In the genomic region with DNA sequence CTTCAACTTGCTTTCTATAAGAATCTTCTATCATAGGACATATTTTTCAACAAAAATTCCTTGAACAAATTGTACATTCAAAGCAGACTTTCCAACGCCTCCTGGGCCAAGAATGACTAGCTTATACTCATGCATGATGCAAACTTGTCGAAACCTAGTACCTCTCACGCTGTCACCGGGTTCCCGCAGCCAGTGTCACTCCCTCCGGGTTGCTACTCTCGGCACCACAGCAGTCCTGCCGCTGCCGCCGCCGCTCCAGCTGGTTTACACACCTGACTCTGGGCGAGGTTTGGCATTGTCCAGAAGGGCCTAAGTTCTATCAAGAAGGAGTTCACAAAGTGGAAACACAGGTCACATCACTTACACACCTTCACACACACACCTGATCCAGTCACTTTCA, we compare ENCODE assay signal across 30 cellular contexts.
"Had no signal": no experiment of that assay in that cellular context is flagged by ENCODE, and none has a peak within 500 bp of the region (broad histone marks: within the 10 kb centered on the region; RNA-seq: fewer than 3 reads in every experiment).

No MANE protein-coding gene starts in this region.

- H3K9me3 ChIP-seq: MG63, SJSA1, SK-N-SH had no signal

- H3K27me3 ChIP-seq: MG63, SJSA1 had no signal

- H2AFZ ChIP-seq: PC-9 had no signal

- H3K36me3 ChIP-seq: SJSA1 had no signal

- H3K9ac ChIP-seq: SK-N-SH had no signal

- H3K4me1 ChIP-seq: SJSA1 had no signal

- DNase-seq: Kasumi-1, MG63, NCI-H1048, NCI-H1092 treated with DMSO at 0.1 percent for 48 hours, NCI-H1105 treated with DMSO at 0.1 percent for 48 hours, NCI-H1417, NCI-H1436, NCI-H146, NCI-H1694, NCI-H187, NCI-H1930, NCI-H2029 treated with DMSO at 0.1 percent for 48 hours, NCI-H2081 treated with DMSO at 0.1 percent for 48 hours, NCI-H2107, NCI-H2171, NCI-H226, NCI-H446 treated with DMSO at 0.1 percent for 48 hours, NCI-H510A, NCI-H524, NCI-H526, NCI-H69, NCI-H748 treated with DMSO at 0.1 percent for 48 hours, NCI-H82, PC-9, Right ventricle myocardium superior, SHP77 treated with DMSO at 0.1 percent for 48 hours, SK-N-SH, SW 1271 had no signal

- ATAC-seq: Panc1 had no signal

- H3K9me2 ChIP-seq: SK-N-SH had no signal

- H3K4me3 ChIP-seq: MG63, PC-9, SJSA1 had no signal

- H3K4me2 ChIP-seq: PC-9, SK-N-SH had no signal

- H3K27ac ChIP-seq: PC-9, SJSA1 had no signal
